Comparison of ENCODE assay signal across 14 cellular contexts in the genomic region with DNA sequence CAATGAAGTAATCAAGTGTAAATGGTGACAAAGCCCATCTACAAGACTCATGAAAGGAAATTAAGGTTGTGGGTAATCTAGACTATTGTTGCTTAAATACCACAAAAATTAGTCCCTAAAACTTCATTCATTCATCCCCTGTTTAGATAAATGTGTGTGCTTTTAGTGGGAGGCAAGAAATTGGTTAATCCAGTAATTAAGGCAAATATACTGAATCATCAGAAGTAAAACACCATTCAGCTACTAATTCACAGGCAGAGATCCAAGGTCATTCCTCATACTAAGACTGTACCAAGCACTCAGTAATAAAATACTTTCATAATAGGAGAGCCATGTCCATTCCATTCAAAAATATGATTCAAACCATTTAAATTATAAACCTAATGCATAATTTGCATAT. TPM values are rescaled to one million over a fixed set of nuclear protein-coding genes. Genes with fewer than 3 reads are reported as not detected.
DNase-seq lines count a peak whose midpoint lies in the region; ATAC-seq and TF ChIP-seq lines count a peak whose summit lies in the region.
"Had no signal": no experiment of that assay in that cellular context is flagged by ENCODE, and none has a peak within 500 bp of the region (broad histone marks: within the 10 kb centered on the region; RNA-seq: fewer than 3 reads in every experiment).

No MANE protein-coding gene starts in this region.

- TF ChIP-seq CTCF in AG10803 (conservative IDR thresholded peaks at IDR 0.05; ENCODE audit: low read length) (no peak), PC-9 (conservative IDR thresholded peaks at IDR 0.05) (no peak), nephron progenitor cell (IDR thresholded peaks at IDR 0.05) (no peak)

- H3K4me3 ChIP-seq in AG10803 (ENCODE audit: low read length) (no peak overlapping the region), PC-9 (no peak overlapping the region)
- H3K4me3 ChIP-seq: lower lobe of right lung had no signal

- peaks cover 79% of the 10 kb centered on the region for H3K79me2 ChIP-seq in PC-9 (ENCODE audit: low read depth)

- intact Hi-C loops in PC-9 (cut with micrococcal nuclease; ENCODE audit: unreplicated experiment), result no loop called here

- H3K9me3 ChIP-seq in PC-9 (ENCODE audit: insufficient read depth, low read depth), result peaks cover 6% of the 10 kb centered on the region
- H3K9me3 ChIP-seq: Caco-2, lower lobe of right lung had no signal

- no peaks in the 10 kb centered on the region for H3K27me3 ChIP-seq in PC-9 (ENCODE audit: insufficient read depth, low read depth)

- no peak for ATAC-seq in HG03139 (IDR thresholded peaks at IDR 0.05; ENCODE audit: unreplicated experiment)
- ATAC-seq: lower lobe of right lung, T-helper 17 cell had no signal

- peak overlapping the region; percentile 36 for H3K27ac ChIP-seq in PC-9
- H3K27ac ChIP-seq: lower lobe of right lung had no signal

- peaks cover 55% of the 10 kb centered on the region for H3K36me3 Mint-ChIP-seq in nephron progenitor cell (ENCODE audit: low read depth)

- peaks cover 38% of the 10 kb centered on the region for H3K4me1 Mint-ChIP-seq in nephron progenitor cell
- H3K4me1 Mint-ChIP-seq: T-helper 17 cell had no signal

- H3K27me3 Mint-ChIP-seq in nephron progenitor cell (ENCODE audit: low read depth, poor library complexity), result no peaks in the 10 kb centered on the region

- CTCF ChIA-PET in PC-9 (lab: Charles Lee), result interaction anchor here (0.7 kb wide), 1 partner anchor 1023 kb away, joined by 3 read pairs; no protein-coding TSS in a partner anchor

- no peak overlapping the region for H2AFZ ChIP-seq in PC-9

- H3K9me2 ChIP-seq in PC-9 (ENCODE audit: insufficient read depth), result no peaks in the 10 kb centered on the region

- BruUV-seq in PC-9 (replicated peaks; lab: Mats Ljungman, UMichigan), result no TSS peak

- no peak overlapping the region for H3K4me3 Mint-ChIP-seq in nephron progenitor cell
- H3K4me3 Mint-ChIP-seq: T-helper 17 cell had no signal

- POLR2A ChIA-PET in PC-9 (lab: Charles Lee; ENCODE audit: unreplicated experiment), result interaction anchor here (0.6 kb wide), 1 partner anchor 13 kb away, joined by 7 read pairs; no protein-coding TSS in a partner anchor

- peak; percentile 64 for DNase-seq in AG10803 (ENCODE audit: low read depth)
- no peak for DNase-seq in PC-9
- DNase-seq in fibroblast of gingiva (ENCODE audit: low read depth), result peak; percentile 27
- DNase-seq in nephron progenitor cell, result no peak
- no peak for DNase-seq in NCI-H146 treated with DMSO at 0.1 percent for 48 hours (lab: John Stamatoyannopoulos, UW; ENCODE audit: unreplicated experiment)
- no peak for DNase-seq in NCI-H2029 (lab: John Stamatoyannopoulos, UW)
- DNase-seq in activated CD4-positive, alpha-beta T cell treated with anti-CD3 and anti-CD28 coated beads, Interleukin-2, amount 50 U/mL, for 1 hour, result no peak
- DNase-seq: activated CD4-positive, CD25-positive, alpha-beta regulatory T cell treated with anti-CD3 and anti-CD28 coated beads, Interleukin-2, amount 50 U/mL, for 72 hours; activated gamma-delta T cell treated with Interleukin-2 at 50 U/mL for 16 hours; Caco-2; lower lobe of right lung; NCI-H1092 treated with DMSO at 0.1 percent for 48 hours; T-helper 17 cell had no signal

- peaks cover 68% of the 10 kb centered on the region for H3K4me1 ChIP-seq in PC-9 (replicated peaks; ENCODE audit: insufficient read depth)
- H3K4me1 ChIP-seq: lower lobe of right lung had no signal

- peaks cover 34% of the 10 kb centered on the region for H3F3A ChIP-seq in PC-9 (ENCODE audit: insufficient read depth, low read depth)

- peaks cover 22% of the 10 kb centered on the region for H3K9me3 Mint-ChIP-seq in nephron progenitor cell

- 0 out of 2 replicates have a peak, but pooled peaks cover 7% of the 10 kb centered on the region for H3K36me3 ChIP-seq in PC-9 (ENCODE audit: low read depth)
- H3K36me3 ChIP-seq: lower lobe of right lung had no signal

- H4K20me1 ChIP-seq in PC-9 (ENCODE audit: insufficient read depth), result no peaks in the 10 kb centered on the region

- peak overlapping the region; percentile 43; the same call in 1 of the 2 replicates for H3K4me2 ChIP-seq in PC-9

- peak overlapping the region; percentile 85 for H3K27ac Mint-ChIP-seq in nephron progenitor cell
- H3K27ac Mint-ChIP-seq: T-helper 17 cell had no signal

RNA-seq across cellular contexts. Expression of a gene that starts 21.1 kb away (rescaled TPM):
- total RNA-seq in PC-9 (2021), result 33.4 and 37.4 TPM in 2 replicates

RNA-seq across cellular contexts. Expression of a gene that starts 55.0 kb away (rescaled TPM):
- 21.2 and 30.6 TPM in 2 replicates for total RNA-seq in PC-9 (2021)

Comparison
In these comparisons a context has a peak if more than half of its experiments do, and no peak if none do; other contexts are left out.
1. DNase-seq: peak in AG10803 (single experiment) and fibroblast of gingiva (single experiment); none in PC-9 (0 of 2), nephron progenitor cell (single experiment), NCI-H146 treated with DMSO at 0.1 percent for 48 hours (single experiment), NCI-H2029 (single experiment) and activated CD4-positive, alpha-beta T cell treated with anti-CD3 and anti-CD28 coated beads, Interleukin-2, amount 50 U/mL, for 1 hour (single experiment).